ENCODE assay signal across 1 cellular context in genomic region chr16:84088695-84089395, GRCh38.
A peak's percentile ranks its signal among the peaks of the same experiment; 100 is the strongest.
TF ChIP-seq lines count a peak whose summit lies in the region.

No MANE protein-coding gene starts in this region.

TF ChIP-seq in K562, 482 proteins besides CTCF, POLR2A, EP300 and RAD21 (continued from another document):
- TF ChIP-seq USF1 (CRISPR knock-in tag; IDR thresholded peaks at IDR 0.05) (peak; percentile 34; the same call in 1 of the 2 replicates), ZNF311 (CRISPR knock-in tag; IDR thresholded peaks at IDR 0.05) (no peak), CREB1 (IDR thresholded peaks at IDR 0.05) (no peak), CREB1 (CRISPR knock-in tag; IDR thresholded peaks at IDR 0.05) (no peak), ZNF668 (CRISPR knock-in tag; IDR thresholded peaks at IDR 0.05) (no peak), ZNF699 (CRISPR knock-in tag; IDR thresholded peaks at IDR 0.05; ENCODE audit: insufficient replicate concordance) (no peak), TEAD2 (tag; IDR thresholded peaks at IDR 0.05) (no peak), ZNF764 (CRISPR knock-in tag; IDR thresholded peaks at IDR 0.05; ENCODE audit: low read depth) (no peak), ZNF347 (CRISPR knock-in tag; IDR thresholded peaks at IDR 0.05; ENCODE audit: low read depth) (no peak)
- TF ChIP-seq, protein P1, sequence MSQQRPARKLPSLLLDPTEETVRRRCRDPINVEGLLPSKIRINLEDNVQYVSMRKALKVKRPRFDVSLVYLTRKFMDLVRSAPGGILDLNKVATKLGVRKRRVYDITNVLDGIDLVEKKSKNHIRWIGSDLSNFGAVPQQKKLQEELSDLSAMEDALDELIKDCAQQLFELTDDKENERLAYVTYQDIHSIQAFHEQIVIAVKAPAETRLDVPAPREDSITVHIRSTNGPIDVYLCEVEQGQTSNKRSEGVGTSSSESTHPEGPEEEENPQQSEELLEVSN (IDR thresholded peaks at IDR 0.05; ENCODE audit: borderline replicate concordance in 1 of 2, extremely low read depth in 1 of 2, insufficient read depth in 1 of 2, insufficient read length in 1 of 2, low read depth in 1 of 2, low read length in 1 of 2, poor library complexity in 1 of 2, severe bottlenecking in 1 of 2), result no peak
- TF ChIP-seq, protein P2, sequence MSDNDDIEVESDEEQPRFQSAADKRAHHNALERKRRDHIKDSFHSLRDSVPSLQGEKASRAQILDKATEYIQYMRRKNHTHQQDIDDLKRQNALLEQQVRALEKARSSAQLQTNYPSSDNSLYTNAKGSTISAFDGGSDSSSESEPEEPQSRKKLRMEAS (CRISPR knock-in tag; IDR thresholded peaks at IDR 0.05), result 0 out of 2 replicates have a peak, but pooled peaks have one; percentile 28
- TF ChIP-seq, protein P3, sequence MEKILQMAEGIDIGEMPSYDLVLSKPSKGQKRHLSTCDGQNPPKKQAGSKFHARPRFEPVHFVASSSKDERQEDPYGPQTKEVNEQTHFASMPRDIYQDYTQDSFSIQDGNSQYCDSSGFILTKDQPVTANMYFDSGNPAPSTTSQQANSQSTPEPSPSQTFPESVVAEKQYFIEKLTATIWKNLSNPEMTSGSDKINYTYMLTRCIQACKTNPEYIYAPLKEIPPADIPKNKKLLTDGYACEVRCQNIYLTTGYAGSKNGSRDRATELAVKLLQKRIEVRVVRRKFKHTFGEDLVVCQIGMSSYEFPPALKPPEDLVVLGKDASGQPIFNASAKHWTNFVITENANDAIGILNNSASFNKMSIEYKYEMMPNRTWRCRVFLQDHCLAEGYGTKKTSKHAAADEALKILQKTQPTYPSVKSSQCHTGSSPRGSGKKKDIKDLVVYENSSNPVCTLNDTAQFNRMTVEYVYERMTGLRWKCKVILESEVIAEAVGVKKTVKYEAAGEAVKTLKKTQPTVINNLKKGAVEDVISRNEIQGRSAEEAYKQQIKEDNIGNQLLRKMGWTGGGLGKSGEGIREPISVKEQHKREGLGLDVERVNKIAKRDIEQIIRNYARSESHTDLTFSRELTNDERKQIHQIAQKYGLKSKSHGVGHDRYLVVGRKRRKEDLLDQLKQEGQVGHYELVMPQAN (IDR thresholded peaks at IDR 0.05; ENCODE audit: borderline replicate concordance), result no peak
